ENCODE assay signal across 9 cellular contexts in the genomic region with DNA sequence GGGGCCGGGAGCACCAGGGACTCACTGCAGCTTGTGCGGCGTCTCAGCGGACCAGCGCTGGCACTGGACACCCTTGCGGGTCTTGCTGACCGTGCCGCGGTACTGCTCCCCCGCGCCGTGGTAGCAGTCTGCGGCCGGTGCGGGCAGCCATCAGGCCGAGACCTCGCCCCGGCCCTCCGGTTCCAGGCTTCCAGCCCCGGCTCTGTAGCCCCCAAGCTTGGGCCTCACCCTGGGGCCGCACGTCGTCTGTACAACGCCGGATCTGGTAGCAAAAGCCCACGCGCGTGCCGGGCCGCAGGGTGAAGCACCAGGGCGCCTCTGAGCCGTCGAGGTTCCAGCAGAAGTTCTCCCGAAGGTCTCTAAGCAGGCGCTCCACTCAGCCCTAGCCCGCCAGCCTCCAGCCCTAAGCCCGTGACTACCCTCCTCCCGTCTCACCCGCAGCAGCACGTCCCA. TPM values are rescaled to one million over a fixed set of nuclear protein-coding genes. Genes with fewer than 3 reads are reported as not detected.
DNase-seq lines count a peak whose midpoint lies in the region; ATAC-seq, FAIRE-seq and TF ChIP-seq lines count a peak whose summit lies in the region.
"Not testable (repeated sequence)": the region's sequence is repeated elsewhere in the genome, so short reads cannot be mapped to it uniquely, and the experiment has no call there.
"Had no signal": no experiment of that assay in that cellular context is flagged by ENCODE, and none has a peak within 500 bp of the region (broad histone marks: within the 10 kb centered on the region; RNA-seq: fewer than 3 reads in every experiment).

No MANE protein-coding gene starts in this region.

- peak overlapping the region in 1 of 2 donors; percentile 40 for H3K9ac ChIP-seq in kidney (ENCODE audit: low read length in 2 of 2)

- H3K4me3 ChIP-seq in gastroesophageal sphincter: not testable (repeated sequence)
- peak overlapping the region in 1 of 2 donors; percentile 35 for H3K4me3 ChIP-seq in kidney (ENCODE audit: low read length in 2 of 2)
- peak overlapping the region in 3 of 4 donors; percentile 8 to 37 (median 25) for H3K4me3 ChIP-seq in upper lobe of left lung

- intact Hi-C loops in CD4-positive, alpha-beta T cell (cut with DNase I, micrococcal nuclease); kidney (cut with DNase I); posterior vena cava (cut with DNase I): not testable (repeated sequence)

- not testable (repeated sequence) for TF ChIP-seq EP300 in gastroesophageal sphincter (IDR thresholded peaks at IDR 0.05); upper lobe of left lung (IDR thresholded peaks at IDR 0.05)

- H3K36me3 Mint-ChIP-seq in CD4-positive, alpha-beta T cell (ENCODE audit: low read depth); WTC11; activated T-cell treated with anti-CD3 and anti-CD28 coated beads, Interleukin-2, amount 50 U/mL, for 24 hours (ENCODE audit: low read depth): not testable (repeated sequence)

- not testable (repeated sequence) for H3K27ac Mint-ChIP-seq in CD4-positive, alpha-beta T cell; WTC11; activated T-cell treated with anti-CD3 and anti-CD28 coated beads, Interleukin-2, amount 50 U/mL, for 24 hours

- not testable (repeated sequence) for TF ChIP-seq POLR2A in gastroesophageal sphincter (IDR thresholded peaks at IDR 0.05); upper lobe of left lung (IDR thresholded peaks at IDR 0.05)

- not testable (repeated sequence) for H3K36me3 ChIP-seq in gastroesophageal sphincter; kidney (ENCODE audit: control insufficient read depth in 1 of 2, insufficient read depth in 2 of 2, low read length in 2 of 2); upper lobe of left lung

- not testable (repeated sequence) for H3K4me3 Mint-ChIP-seq in CD4-positive, alpha-beta T cell; activated T-cell treated with anti-CD3 and anti-CD28 coated beads, Interleukin-2, amount 50 U/mL, for 24 hours
- H3K4me3 Mint-ChIP-seq in WTC11: peak overlapping the region; percentile 60

- not testable (repeated sequence) for H3K27me3 Mint-ChIP-seq in CD4-positive, alpha-beta T cell; WTC11 (ENCODE audit: low read depth); activated T-cell treated with anti-CD3 and anti-CD28 coated beads, Interleukin-2, amount 50 U/mL, for 24 hours

- not testable (repeated sequence) for TF ChIP-seq CTCF in CD4-positive, alpha-beta T cell (IDR thresholded peaks at IDR 0.05); WTC11 (IDR thresholded peaks at IDR 0.05); gastroesophageal sphincter (IDR thresholded peaks at IDR 0.05); kidney (IDR thresholded peaks at IDR 0.05; ENCODE audit: borderline replicate concordance, extremely low read depth, insufficient read depth); upper lobe of left lung (IDR thresholded peaks at IDR 0.05)

- CTCF ChIA-PET in CD4-positive, alpha-beta T cell (lab: Charles Lee); WTC11 (lab: Charles Lee): not testable (repeated sequence)

- not testable (repeated sequence) for H3K4me1 ChIP-seq in gastroesophageal sphincter; kidney (ENCODE audit: control insufficient read depth in 1 of 2, insufficient read depth in 1 of 2, low read depth in 1 of 2, low read length in 2 of 2); upper lobe of left lung

- ATAC-seq in CD4-positive, alpha-beta T cell (ENCODE audit: poor library complexity): peak; percentile 49
- ATAC-seq in WTC11 (peak; percentile 7), gastroesophageal sphincter (peak; percentile 11), upper lobe of left lung (ENCODE audit: low FRiP score in 2 of 2) (peak; percentile 24 to 31)

- not testable (repeated sequence) for H3K9me3 ChIP-seq in CD4-positive, alpha-beta T cell (ENCODE audit: control insufficient read depth, low read length); gastroesophageal sphincter; kidney (ENCODE audit: control insufficient read depth in 1 of 2, low read length in 2 of 2); upper lobe of left lung

- POLR2A ChIA-PET in CD4-positive, alpha-beta T cell (lab: Charles Lee); WTC11 (lab: Charles Lee): not testable (repeated sequence)

- H3K27ac ChIP-seq in CD4-positive, alpha-beta T cell (ENCODE audit: low read depth, low read length); gastroesophageal sphincter; kidney (ENCODE audit: low read depth in 2 of 2, low read length in 2 of 2); upper lobe of left lung: not testable (repeated sequence)

- H3K4me1 Mint-ChIP-seq in CD4-positive, alpha-beta T cell (ENCODE audit: low read depth); WTC11; activated T-cell treated with anti-CD3 and anti-CD28 coated beads, Interleukin-2, amount 50 U/mL, for 24 hours (ENCODE audit: low read depth): not testable (repeated sequence)

- WGBS in gastroesophageal sphincter (ENCODE audit: low coverage in 1 of 2), 2 donors: 17% methylated on average over 8 of the region's 40 CpGs; no CpG with 5 or more reads in 1 of the 2 donors
- WGBS in upper lobe of left lung, 2 donors: 39 to 42% methylated on average over 18 to 20 of the region's 40 CpGs

- DNase-seq in CD4-positive, alpha-beta T cell: not testable (repeated sequence)
- DNase-seq in WTC11 (ENCODE audit: low spot score): peak; percentile 41
- DNase-seq in activated T-cell treated with anti-CD3 and anti-CD28 coated beads, Interleukin-2, amount 50 U/mL, for 24 hours: peak; percentile 39
- peak; percentile 73 for DNase-seq in kidney
- peak; percentile 88 for DNase-seq in mesenteric fat pad (ENCODE audit: low spot score)
- DNase-seq in posterior vena cava (ENCODE audit: low spot score): peak; percentile 80
- peak; percentile 20 to 74 for DNase-seq in upper lobe of left lung

- not testable (repeated sequence) for H3K9me3 Mint-ChIP-seq in CD4-positive, alpha-beta T cell; WTC11; activated T-cell treated with anti-CD3 and anti-CD28 coated beads, Interleukin-2, amount 50 U/mL, for 24 hours

- not testable (repeated sequence) for FAIRE-seq in kidney (lab: Jason Lieb, UNC)

- H3K27me3 ChIP-seq in CD4-positive, alpha-beta T cell (ENCODE audit: control insufficient read depth, insufficient read depth, low read length); upper lobe of left lung: not testable (repeated sequence)
- H3K27me3 ChIP-seq in gastroesophageal sphincter: peaks cover 17% of the 10 kb centered on the region

RNA-seq across cellular contexts. Expression of gene RNU1-4, which starts 18.8 kb away (rescaled TPM):
- 1,000 to 10,000 TPM; 4,982 to 5,937 TPM for total RNA-seq in CD4-positive, alpha-beta T cell
- total RNA-seq in WTC11 (2021): 1,028 to 1,267 TPM (median 1,197 TPM) in 3 replicates
- total RNA-seq in gastroesophageal sphincter: under 1 TPM in 3 of 4 donors, not detected in 1; under 0.01 TPM
- total RNA-seq in kidney: 8,605 TPM
- 26.8 TPM for polyA plus RNA-seq in kidney (ENCODE audit: insufficient read depth, low read depth, low replicate concordance)
- 6,165 TPM for total RNA-seq in mesenteric fat pad
- total RNA-seq in posterior vena cava: over 10,000 TPM; 12,584 to 18,986 TPM
- total RNA-seq in upper lobe of left lung: over 10,000 TPM in 1 of 6 donors, 1,000 to 10,000 TPM in 2, under 1 TPM in 3; under 0.01 to 14,413 (median 1,360) TPM
- total RNA-seq: GM23248 had no signal
- polyA plus RNA-seq: GM23248 had no signal
